ENCODE assay signal across 30 cellular contexts in the genomic region with DNA sequence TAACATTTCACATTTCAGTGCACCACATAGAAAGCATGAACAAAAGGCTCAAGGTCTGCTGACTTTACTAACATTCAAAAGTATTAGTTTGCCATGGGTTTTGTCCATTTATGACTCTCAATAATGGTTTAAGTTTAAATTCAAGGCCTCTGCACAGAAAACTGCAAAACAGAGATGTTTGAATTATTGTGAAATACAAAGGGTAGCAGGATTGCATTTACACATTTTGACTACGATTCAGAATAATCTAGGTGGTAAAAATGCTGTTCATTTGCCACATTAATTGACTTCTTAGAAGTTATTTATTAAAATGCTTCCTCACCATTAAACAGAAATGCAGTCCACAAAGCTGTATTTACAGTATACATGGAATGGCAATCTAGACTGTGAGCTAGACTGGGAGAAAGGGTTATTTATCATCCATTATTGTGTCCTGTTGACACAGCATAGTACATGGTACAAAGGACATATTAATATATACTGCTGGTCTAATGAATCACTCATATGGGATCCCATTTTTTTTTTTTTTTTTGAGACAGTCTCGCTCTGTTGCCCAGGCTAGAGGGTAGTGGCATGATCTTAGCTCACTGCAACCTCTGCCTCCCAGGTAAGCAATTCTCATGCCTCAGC.
"Had no signal": no experiment of that assay in that cellular context is flagged by ENCODE, and none has a peak within 500 bp of the region (broad histone marks: within the 10 kb centered on the region; RNA-seq: fewer than 3 reads in every experiment).

No MANE protein-coding gene starts in this region.

- DNase-seq: activated CD4-positive, alpha-beta memory T cell treated with anti-CD3 and anti-CD28 coated beads for 36 hours; activated CD4-positive, alpha-beta T cell treated with anti-CD3 and anti-CD28 coated beads for 36 hours; activated CD4-positive, alpha-beta T cell treated with anti-CD3 and anti-CD28 coated beads, Interleukin-2, amount 10 ng/mL, durations not matched to agents 24 days and 14 days; activated CD4-positive, CD25-positive, alpha-beta regulatory T cell; activated CD4-positive, CD25-positive, alpha-beta regulatory T cell treated with anti-CD3 and anti-CD28 coated beads, Interleukin-2, amount 50 U/mL, for 72 hours; activated CD8-positive, alpha-beta memory T cell treated with anti-CD3 and anti-CD28 coated beads, Interleukin-2, amount 10 ng/mL, durations not matched to agents 7 days and 5 days; activated CD8-positive, alpha-beta memory T cell treated with anti-CD3 and anti-CD28 coated beads, Interleukin-2, amount 50 U/mL, for 4 hours; activated CD8-positive, alpha-beta T cell treated with anti-CD3 and anti-CD28 coated beads, Interleukin-2, amount 10 ng/mL, durations not matched to agents 7 days and 5 days; activated gamma-delta T cell treated with Interleukin-2 at 50 U/mL for 16 hours; activated naive CD4-positive, alpha-beta T cell treated with Interleukin-2 at 50 U/mL for 16 hours; activated naive CD8-positive, alpha-beta T cell treated with anti-CD3 and anti-CD28 coated beads for 36 hours; activated naive CD8-positive, alpha-beta T cell treated with anti-CD3 and anti-CD28 coated beads, Interleukin-2, amount 50 U/mL, for 24 hours; activated T-cell treated with anti-CD3 and anti-CD28 coated beads, Interleukin-2, amount 50 U/mL, for 1 hour; activated T-cell treated with anti-CD3 and anti-CD28 coated beads, Interleukin-2, amount 50 U/mL, for 48 hours; adrenal gland; amygdala; aorta; body of pancreas; caudate nucleus; cortex of kidney; dermis blood vessel endothelial cell; effector CD4-positive, alpha-beta T cell; esophagus squamous epithelium; head of caudate nucleus; T-helper 2 cell had no signal

- ATAC-seq: activated CD4-positive, alpha-beta T cell treated with anti-CD3 and anti-CD28 coated beads for 36 hours; activated CD8-positive, alpha-beta memory T cell treated with anti-CD3 and anti-CD28 coated beads, Interleukin-2, amount 10 ng/mL, durations not matched to agents 7 days and 5 days; activated CD8-positive, alpha-beta T cell treated with anti-CD3 and anti-CD28 coated beads, Interleukin-2, amount 10 ng/mL, durations not matched to agents 7 days and 5 days; activated naive CD8-positive, alpha-beta T cell treated with anti-CD3 and anti-CD28 coated beads, Interleukin-2, amount 50 U/mL, for 24 hours; body of pancreas had no signal

- H3K9me3 ChIP-seq: adrenal gland, body of pancreas, esophagus squamous epithelium had no signal

- H3K4me3 ChIP-seq: adrenal gland, body of pancreas, esophagus squamous epithelium had no signal

- H3K27ac ChIP-seq: adrenal gland, body of pancreas, epithelial cell of prostate, esophagus squamous epithelium had no signal

- H3K4me1 ChIP-seq: body of pancreas, esophagus squamous epithelium had no signal

- H3K27me3 ChIP-seq: adrenal gland, body of pancreas, esophagus squamous epithelium had no signal

- FAIRE-seq: colon, endometrium, endothelial cell of umbilical vein, frontal cortex had no signal

- H3K36me3 ChIP-seq: adrenal gland, esophagus squamous epithelium had no signal
